9 cellular contexts compared by ENCODE assay signal in the genomic region with DNA sequence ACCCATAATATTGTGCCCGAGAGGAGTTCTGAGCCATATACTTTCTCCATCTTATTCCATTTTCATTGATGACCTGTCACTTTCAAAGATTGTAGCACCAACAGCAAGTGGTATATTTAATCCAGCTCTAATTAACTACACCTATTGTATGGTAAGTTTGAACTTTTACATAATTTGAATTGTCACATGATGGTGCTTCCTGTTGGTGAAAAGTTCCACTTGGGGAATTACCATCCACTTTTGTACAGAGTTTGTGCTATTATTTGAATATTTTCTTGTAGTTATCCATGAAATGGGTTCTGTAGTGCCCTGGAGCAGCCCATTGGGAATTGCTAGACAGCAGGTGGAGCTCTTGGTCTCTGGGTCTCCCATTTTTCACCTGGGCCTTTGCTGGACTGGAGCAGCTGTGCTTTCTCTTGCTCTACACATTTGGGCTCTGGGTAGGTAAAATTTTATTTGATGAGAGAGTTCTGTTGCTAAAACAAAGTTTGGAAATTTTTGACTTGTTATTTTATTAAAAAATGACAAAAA. TPM values are rescaled to one million over a fixed set of nuclear protein-coding genes. Genes with fewer than 3 reads are reported as not detected.
DNase-seq lines count a peak whose midpoint lies in the region; ATAC-seq, FAIRE-seq and TF ChIP-seq lines count a peak whose summit lies in the region.
"Had no signal": no experiment of that assay in that cellular context is flagged by ENCODE, and none has a peak within 500 bp of the region (broad histone marks: within the 10 kb centered on the region; RNA-seq: fewer than 3 reads in every experiment).

No MANE protein-coding gene starts in this region.

- no peaks in the 10 kb centered on the region for H3K9me1 ChIP-seq in endothelial cell of umbilical vein (replicated peaks; ENCODE audit: control insufficient read depth, extremely low read depth, insufficient read depth, low read length)

- intact Hi-C loops in activated CD8-positive, alpha-beta T cell treated with anti-CD3 and anti-CD28 coated beads for 36 hours (cut with micrococcal nuclease), result no loop called here
- intact Hi-C loops in endothelial cell of umbilical vein (cut with micrococcal nuclease) (loop anchor here (1.0 kb wide), 3 partner anchors 34 to 410 kb away; partner anchors contain the start of gene RERG), testis (cut with DNase I; ENCODE audit: low total_unique reads) (no loop called here)

- no peaks in the 10 kb centered on the region for H3K79me2 ChIP-seq in endothelial cell of umbilical vein (ENCODE audit: control insufficient read depth, insufficient read depth, low read length)

- H3K27me3 ChIP-seq in endothelial cell of umbilical vein (ENCODE audit: control insufficient read depth in 2 of 2, insufficient read depth in 2 of 2, low read length in 2 of 2), result no peaks in the 10 kb centered on the region
- no peaks in the 10 kb centered on the region for H3K27me3 ChIP-seq in testis

- H3K36me3 ChIP-seq in endothelial cell of umbilical vein (ENCODE audit: control insufficient read depth in 2 of 2, extremely low read depth in 1 of 2, insufficient read depth in 2 of 2, low read length in 2 of 2), result no peaks in the 10 kb centered on the region
- H3K36me3 ChIP-seq in testis (ENCODE audit: low read depth, missing control alignments), result no peaks in the 10 kb centered on the region

- H3K9ac ChIP-seq in endothelial cell of umbilical vein (replicated peaks; ENCODE audit: extremely low read depth, insufficient read depth, low read length), result no peak overlapping the region

- H3K4me1 ChIP-seq in endothelial cell of umbilical vein (ENCODE audit: control insufficient read depth, extremely low read depth, insufficient read depth, low read length) (no peaks in the 10 kb centered on the region), testis (no peaks in the 10 kb centered on the region)

- no peak overlapping the region for H3K4me2 ChIP-seq in endothelial cell of umbilical vein (ENCODE audit: insufficient read depth, low read length)

- TF ChIP-seq CTCF in activated CD8-positive, alpha-beta T cell treated with anti-CD3 and anti-CD28 coated beads for 36 hours (IDR thresholded peaks at IDR 0.05), result no peak
- TF ChIP-seq CTCF in endothelial cell of umbilical vein (IDR thresholded peaks at IDR 0.05; ENCODE audit: extremely low read depth in 1 of 2, insufficient read depth in 1 of 2, low read depth in 1 of 2, low read length in 2 of 2) (peak; percentile 57 to 61), testis (IDR thresholded peaks at IDR 0.05) (no peak)

- CTCF ChIA-PET in activated CD8-positive, alpha-beta T cell treated with anti-CD3 and anti-CD28 coated beads for 36 hours (lab: Charles Lee), result interaction anchor here (1.2 to 3.1 kb wide), 3 partner anchors 87 to 186 kb away, joined by 4 to 12 read pairs (median 5); no protein-coding TSS in a partner anchor
- CTCF ChIA-PET in activated CD8-positive, alpha-beta T cell treated with anti-CD3 and anti-CD28 coated beads, Interleukin-2, amount 10 ng/mL, durations not matched to agents 7 days and 5 days (lab: Charles Lee), result interaction anchor here (0.8 to 3.1 kb wide), 8 partner anchors 10 to 410 kb away, joined by 3 to 11 read pairs (median 6); partner anchors contain the start of gene RERG
- CTCF ChIA-PET in endothelial cell of umbilical vein (lab: Charles Lee), result interaction anchor here (0.6 to 4.9 kb wide), 27 partner anchors 9 to 458 kb away, joined by 3 to 147 read pairs (median 5); partner anchors contain the start of genes ART4 and RERG

- H3K4me3 ChIP-seq in endothelial cell of umbilical vein (replicated peaks in 1 of 3; ENCODE audit: insufficient read depth in 1 of 3, low read depth in 1 of 3, low read length in 3 of 3), result no peak overlapping the region
- no peak overlapping the region for H3K4me3 ChIP-seq in testis

- POLR2A ChIA-PET in activated CD8-positive, alpha-beta T cell treated with anti-CD3 and anti-CD28 coated beads for 36 hours (lab: Charles Lee), result interaction anchor here (1.1 kb wide), 2 partner anchors 36 to 40 kb away, joined by 3 read pairs; a partner anchor contains a TSS
- POLR2A ChIA-PET in activated CD8-positive, alpha-beta T cell treated with anti-CD3 and anti-CD28 coated beads, Interleukin-2, amount 10 ng/mL, durations not matched to agents 7 days and 5 days (lab: Charles Lee), result interaction anchor here (0.7 to 1.4 kb wide), 3 partner anchors 40 to 1077 kb away, joined by 3 read pairs; a partner anchor contains a TSS
- POLR2A ChIA-PET in endothelial cell of umbilical vein (lab: Charles Lee), result interaction anchor here (0.8 kb wide), 1 partner anchor 8 kb away, joined by 3 read pairs; no protein-coding TSS in a partner anchor

- dilution Hi-C loops in endothelial cell of umbilical vein (cut with MboI; ENCODE audit: extremely low pct_ligation_motif_present, low sequenced_read_pairs), result no loop called here

- TF ChIP-seq POLR2A in endothelial cell of umbilical vein (IDR thresholded peaks at IDR 0.05; ENCODE audit: low read depth, low read length) (no peak), testis (IDR thresholded peaks at IDR 0.05) (no peak)

- H3K9me3 ChIP-seq in endothelial cell of umbilical vein (replicated peaks; ENCODE audit: control insufficient read depth, insufficient read depth, low read length) (no peaks in the 10 kb centered on the region), testis (no peaks in the 10 kb centered on the region)

- no peaks in the 10 kb centered on the region for H4K20me1 ChIP-seq in endothelial cell of umbilical vein (replicated peaks; ENCODE audit: control insufficient read depth, extremely low read depth, insufficient read depth, low read length)

- WGBS in testis, 2 donors, result 87 to 92% methylated on average over 1 of the region's 1 CpG

- no peak for DNase-seq in activated CD8-positive, alpha-beta T cell treated with anti-CD3 and anti-CD28 coated beads for 36 hours
- DNase-seq in activated CD8-positive, alpha-beta T cell treated with anti-CD3 and anti-CD28 coated beads, Interleukin-2, amount 10 ng/mL, durations not matched to agents 7 days and 5 days, result no peak
- DNase-seq in NCI-H226 (peak; percentile 49), endothelial cell of umbilical vein (ENCODE audit: low read depth, low spot score) (peak; percentile 54), testis (no peak), T1000 (lab: John Stamatoyannopoulos, UW) (no peak)
- DNase-seq: stimulated activated CD4-positive, alpha-beta T cell treated with anti-CD3 and anti-CD28 coated beads, Interleukin-2, amount 100 ng/mL, for 24 hours had no signal

- H3K9me3 Mint-ChIP-seq in activated CD8-positive, alpha-beta T cell treated with anti-CD3 and anti-CD28 coated beads for 36 hours, result no peaks in the 10 kb centered on the region
- H3K9me3 Mint-ChIP-seq in activated CD8-positive, alpha-beta T cell treated with anti-CD3 and anti-CD28 coated beads, Interleukin-2, amount 10 ng/mL, durations not matched to agents 7 days and 5 days (ENCODE audit: insufficient read depth), result no peaks in the 10 kb centered on the region
- no peaks in the 10 kb centered on the region for H3K9me3 Mint-ChIP-seq in stimulated activated naive CD8-positive, alpha-beta T cell treated with anti-CD3 and anti-CD28 coated beads, Interleukin-15, Interleukin-2, amounts not matched to agents 100 ng/mL and 50 ng/mL, for 24 hours

- H3K27ac ChIP-seq in endothelial cell of umbilical vein (ENCODE audit: insufficient read depth, low read depth, low read length), result no peak overlapping the region
- no peak overlapping the region for H3K27ac ChIP-seq in testis

- ATAC-seq in activated CD8-positive, alpha-beta T cell treated with anti-CD3 and anti-CD28 coated beads for 36 hours, result peak; percentile 13
- ATAC-seq in activated CD8-positive, alpha-beta T cell treated with anti-CD3 and anti-CD28 coated beads, Interleukin-2, amount 10 ng/mL, durations not matched to agents 7 days and 5 days, result no peak
- no peak for ATAC-seq in HG02642 (IDR thresholded peaks at IDR 0.05; ENCODE audit: poor library complexity, unreplicated experiment)

- no peaks in the 10 kb centered on the region for H3K36me3 Mint-ChIP-seq in activated CD8-positive, alpha-beta T cell treated with anti-CD3 and anti-CD28 coated beads for 36 hours (ENCODE audit: low read depth)
- H3K36me3 Mint-ChIP-seq in activated CD8-positive, alpha-beta T cell treated with anti-CD3 and anti-CD28 coated beads, Interleukin-2, amount 10 ng/mL, durations not matched to agents 7 days and 5 days (ENCODE audit: low read depth), result no peaks in the 10 kb centered on the region
- no peaks in the 10 kb centered on the region for H3K36me3 Mint-ChIP-seq in stimulated activated naive CD8-positive, alpha-beta T cell treated with anti-CD3 and anti-CD28 coated beads, Interleukin-15, Interleukin-2, amounts not matched to agents 100 ng/mL and 50 ng/mL, for 24 hours (ENCODE audit: low read depth)

- no TSS peak for BruUV-seq in endothelial cell of umbilical vein (replicated peaks; lab: Mats Ljungman, UMichigan)

- H2AFZ ChIP-seq in endothelial cell of umbilical vein (ENCODE audit: low read depth, low read length), result no peak overlapping the region

- peaks cover 2% of the 10 kb centered on the region for H3K27me3 Mint-ChIP-seq in activated CD8-positive, alpha-beta T cell treated with anti-CD3 and anti-CD28 coated beads for 36 hours
- no peaks in the 10 kb centered on the region for H3K27me3 Mint-ChIP-seq in activated CD8-positive, alpha-beta T cell treated with anti-CD3 and anti-CD28 coated beads, Interleukin-2, amount 10 ng/mL, durations not matched to agents 7 days and 5 days (ENCODE audit: low read depth)
- H3K27me3 Mint-ChIP-seq in stimulated activated naive CD8-positive, alpha-beta T cell treated with anti-CD3 and anti-CD28 coated beads, Interleukin-15, Interleukin-2, amounts not matched to agents 100 ng/mL and 50 ng/mL, for 24 hours, result no peaks in the 10 kb centered on the region

- H3K4me1 Mint-ChIP-seq in activated CD8-positive, alpha-beta T cell treated with anti-CD3 and anti-CD28 coated beads for 36 hours (ENCODE audit: low read depth), result peaks cover 14% of the 10 kb centered on the region
- H3K4me1 Mint-ChIP-seq in activated CD8-positive, alpha-beta T cell treated with anti-CD3 and anti-CD28 coated beads, Interleukin-2, amount 10 ng/mL, durations not matched to agents 7 days and 5 days (ENCODE audit: low read depth), result peaks cover 16% of the 10 kb centered on the region
- peaks cover 18% of the 10 kb centered on the region for H3K4me1 Mint-ChIP-seq in stimulated activated naive CD8-positive, alpha-beta T cell treated with anti-CD3 and anti-CD28 coated beads, Interleukin-15, Interleukin-2, amounts not matched to agents 100 ng/mL and 50 ng/mL, for 24 hours (ENCODE audit: low read depth)

- peak overlapping the region; percentile 38 for H3K27ac Mint-ChIP-seq in activated CD8-positive, alpha-beta T cell treated with anti-CD3 and anti-CD28 coated beads for 36 hours
- no peak overlapping the region for H3K27ac Mint-ChIP-seq in activated CD8-positive, alpha-beta T cell treated with anti-CD3 and anti-CD28 coated beads, Interleukin-2, amount 10 ng/mL, durations not matched to agents 7 days and 5 days
- H3K27ac Mint-ChIP-seq in stimulated activated naive CD8-positive, alpha-beta T cell treated with anti-CD3 and anti-CD28 coated beads, Interleukin-15, Interleukin-2, amounts not matched to agents 100 ng/mL and 50 ng/mL, for 24 hours, result no peak overlapping the region

- H3K4me3 Mint-ChIP-seq in activated CD8-positive, alpha-beta T cell treated with anti-CD3 and anti-CD28 coated beads for 36 hours, result no peak overlapping the region
- no peak overlapping the region for H3K4me3 Mint-ChIP-seq in activated CD8-positive, alpha-beta T cell treated with anti-CD3 and anti-CD28 coated beads, Interleukin-2, amount 10 ng/mL, durations not matched to agents 7 days and 5 days
- peak overlapping the region; percentile 45 for H3K4me3 Mint-ChIP-seq in stimulated activated naive CD8-positive, alpha-beta T cell treated with anti-CD3 and anti-CD28 coated beads, Interleukin-15, Interleukin-2, amounts not matched to agents 100 ng/mL and 50 ng/mL, for 24 hours

- peak; percentile 62 for FAIRE-seq in endothelial cell of umbilical vein (lab: Jason Lieb, UNC)

RNA-seq across cellular contexts. Expression of gene SMCO3, which starts 3.0 kb away (rescaled TPM):
- not detected for total RNA-seq in activated CD8-positive, alpha-beta T cell treated with anti-CD3 and anti-CD28 coated beads for 36 hours
- total RNA-seq in activated CD8-positive, alpha-beta T cell treated with anti-CD3 and anti-CD28 coated beads, Interleukin-2, amount 10 ng/mL, durations not matched to agents 7 days and 5 days, result not detected
- 0.25 and 0.35 TPM in 2 replicates for total RNA-seq in endothelial cell of umbilical vein
- polyA plus RNA-seq in endothelial cell of umbilical vein, result 0.33 and 0.37 TPM in 2 replicates
- 0.25 and 0.28 TPM in 2 replicates for polyA plus RNA-seq in endothelial cell of umbilical vein (2011; cell fraction: cytosol; rRNA removed)
- polyA plus RNA-seq in endothelial cell of umbilical vein (2011; cell fraction: nucleus; rRNA removed), result 1.8 and 2.2 TPM in 2 replicates
- 0.29 and 0.74 TPM in 2 replicates for polyA plus RNA-seq in endothelial cell of umbilical vein (2012)
- polyA minus RNA-seq in endothelial cell of umbilical vein, result 1.00 and 1.9 TPM in 2 replicates
- polyA minus RNA-seq in endothelial cell of umbilical vein (2011; cell fraction: cytosol; rRNA and poly(A)+ RNA removed), result not detected
- polyA minus RNA-seq in endothelial cell of umbilical vein (2011; cell fraction: nucleus; rRNA and poly(A)+ RNA removed), result 1.5 and 1.8 TPM in 2 replicates
- under 1 TPM in 1 of 2 donors, not detected in 1; 0.39 TPM for total RNA-seq in testis
- 0.20 TPM for polyA plus RNA-seq in testis (ENCODE audit: insufficient read depth, low read depth, low replicate concordance)

RNA-seq across cellular contexts. Expression of gene C12orf60, which starts 7.5 kb away (rescaled TPM):
- total RNA-seq in activated CD8-positive, alpha-beta T cell treated with anti-CD3 and anti-CD28 coated beads for 36 hours, result 1 to 10 TPM; 3.3 to 4.2 TPM
- 1 to 10 TPM; 1.4 to 1.5 TPM for total RNA-seq in activated CD8-positive, alpha-beta T cell treated with anti-CD3 and anti-CD28 coated beads, Interleukin-2, amount 10 ng/mL, durations not matched to agents 7 days and 5 days
- total RNA-seq in endothelial cell of umbilical vein, result 1.1 and 1.3 TPM in 2 replicates
- 0.52 and 0.57 TPM in 2 replicates for polyA plus RNA-seq in endothelial cell of umbilical vein
- polyA plus RNA-seq in endothelial cell of umbilical vein (2011; cell fraction: cytosol; rRNA removed), result 0.87 and 1.1 TPM in 2 replicates
- polyA plus RNA-seq in endothelial cell of umbilical vein (2011; cell fraction: nucleus; rRNA removed), result 0.81 and 1.2 TPM in 2 replicates
- 2.5 and 2.8 TPM in 2 replicates for polyA plus RNA-seq in endothelial cell of umbilical vein (2012)
- polyA minus RNA-seq in endothelial cell of umbilical vein, result 0.19 and 3.8 TPM in 2 replicates
- polyA minus RNA-seq in endothelial cell of umbilical vein (2011; cell fraction: cytosol; rRNA and poly(A)+ RNA removed), result not detected
- 0.67 and 1.3 TPM in 2 replicates for polyA minus RNA-seq in endothelial cell of umbilical vein (2011; cell fraction: nucleus; rRNA and poly(A)+ RNA removed)
- total RNA-seq in testis, result 10 to 100 TPM in 1 of 2 donors, 1 to 10 TPM in 1; 5.3 to 11.7 TPM
- polyA plus RNA-seq in testis (ENCODE audit: insufficient read depth, low read depth, low replicate concordance), result 20.6 TPM

RNA-seq across cellular contexts. Expression of gene WBP11, which starts 7.7 kb away (rescaled TPM):
- 100 to 1,000 TPM; 123 to 130 TPM for total RNA-seq in activated CD8-positive, alpha-beta T cell treated with anti-CD3 and anti-CD28 coated beads for 36 hours
- 10 to 100 TPM; 98.2 to 98.6 TPM for total RNA-seq in activated CD8-positive, alpha-beta T cell treated with anti-CD3 and anti-CD28 coated beads, Interleukin-2, amount 10 ng/mL, durations not matched to agents 7 days and 5 days
- total RNA-seq in endothelial cell of umbilical vein, result 70.5 and 77.1 TPM in 2 replicates
- 10.6 and 11.4 TPM in 2 replicates for polyA plus RNA-seq in endothelial cell of umbilical vein
- 16.2 and 18.0 TPM in 2 replicates for polyA plus RNA-seq in endothelial cell of umbilical vein (2011; cell fraction: cytosol; rRNA removed)
- polyA plus RNA-seq in endothelial cell of umbilical vein (2011; cell fraction: nucleus; rRNA removed), result 15.8 and 20.5 TPM in 2 replicates
- polyA plus RNA-seq in endothelial cell of umbilical vein (2012), result 37.7 and 52.5 TPM in 2 replicates
- 12.4 and 15.2 TPM in 2 replicates for polyA minus RNA-seq in endothelial cell of umbilical vein
- 13.0 TPM for polyA minus RNA-seq in endothelial cell of umbilical vein (2011; cell fraction: cytosol; rRNA and poly(A)+ RNA removed)
- polyA minus RNA-seq in endothelial cell of umbilical vein (2011; cell fraction: nucleus; rRNA and poly(A)+ RNA removed), result 15.1 and 27.6 TPM in 2 replicates
- total RNA-seq in testis, result 10 to 100 TPM; 37.8 to 41.7 TPM
- polyA plus RNA-seq in testis (ENCODE audit: insufficient read depth, low read depth, low replicate concordance), result 117 TPM

RNA-seq across cellular contexts. Expression of gene ART4, which starts 32.3 kb away (rescaled TPM):
- not detected for total RNA-seq in activated CD8-positive, alpha-beta T cell treated with anti-CD3 and anti-CD28 coated beads for 36 hours
- total RNA-seq in activated CD8-positive, alpha-beta T cell treated with anti-CD3 and anti-CD28 coated beads, Interleukin-2, amount 10 ng/mL, durations not matched to agents 7 days and 5 days, result not detected
- 7.8 and 12.5 TPM in 2 replicates for total RNA-seq in endothelial cell of umbilical vein
- 54.7 and 59.6 TPM in 2 replicates for polyA plus RNA-seq in endothelial cell of umbilical vein
- 40.7 and 47.9 TPM in 2 replicates for polyA plus RNA-seq in endothelial cell of umbilical vein (2011; cell fraction: cytosol; rRNA removed)
- 45.0 and 46.9 TPM in 2 replicates for polyA plus RNA-seq in endothelial cell of umbilical vein (2011; cell fraction: nucleus; rRNA removed)
- 24.8 and 41.3 TPM in 2 replicates for polyA plus RNA-seq in endothelial cell of umbilical vein (2012)
- polyA minus RNA-seq in endothelial cell of umbilical vein, result 117 and 133 TPM in 2 replicates
- not detected for polyA minus RNA-seq in endothelial cell of umbilical vein (2011; cell fraction: cytosol; rRNA and poly(A)+ RNA removed)
- polyA minus RNA-seq in endothelial cell of umbilical vein (2011; cell fraction: nucleus; rRNA and poly(A)+ RNA removed), result 139 and 193 TPM in 2 replicates
- total RNA-seq in testis, result 1 to 10 TPM in 1 of 2 donors, under 1 TPM in 1; 0.16 to 1.4 TPM
- 0.57 TPM for polyA plus RNA-seq in testis (ENCODE audit: insufficient read depth, low read depth, low replicate concordance)

Comparison
In these comparisons a context has a peak if more than half of its experiments do, and no peak if none do; other contexts are left out.
1. DNase-seq: peak in NCI-H226 (single experiment) and endothelial cell of umbilical vein (single experiment); none in activated CD8-positive, alpha-beta T cell treated with anti-CD3 and anti-CD28 coated beads for 36 hours (single experiment), activated CD8-positive, alpha-beta T cell treated with anti-CD3 and anti-CD28 coated beads, Interleukin-2, amount 10 ng/mL, durations not matched to agents 7 days and 5 days (single experiment), testis (single experiment) and T1000 (single experiment).
2. CTCF ChIP-seq: peak in endothelial cell of umbilical vein (2 of 2); none in activated CD8-positive, alpha-beta T cell treated with anti-CD3 and anti-CD28 coated beads for 36 hours (single experiment) and testis (0 of 3).